ENCODE assay signal across 22 cellular contexts in genomic region chr7:44277391-44277790, GRCh38. TPM values are rescaled to one million over a fixed set of nuclear protein-coding genes. Genes with fewer than 3 reads are reported as not detected.
DNase-seq lines count a peak whose midpoint lies in the region; ATAC-seq and TF ChIP-seq lines count a peak whose summit lies in the region.
"Had no signal": no experiment of that assay in that cellular context is flagged by ENCODE, and none has a peak within 500 bp of the region (broad histone marks: within the 10 kb centered on the region; RNA-seq: fewer than 3 reads in every experiment).

No MANE protein-coding gene starts in this region.

- TF ChIP-seq CTCF in spleen (IDR thresholded peaks at IDR 0.05 in 8 of 11, conservative IDR thresholded peaks at IDR 0.05 in 3 of 11) = no peak

- no peaks in the 10 kb centered on the region for H3K9me3 ChIP-seq in spleen
- H3K9me3 ChIP-seq: BLaER1, Caco-2, testis had no signal

- peaks cover 0 to 13% (median 0%) of the 10 kb centered on the region in 7 donors for H3K27me3 ChIP-seq in spleen (replicated peaks in 1 of 7)
- H3K27me3 ChIP-seq: BLaER1, testis had no signal

- DNase-seq in activated effector memory CD4-positive, alpha-beta T cell treated with anti-CD3 and anti-CD28 coated beads, Interleukin-2, amount 50 U/mL, for 16 hours = peak; percentile 49
- DNase-seq in activated effector memory CD4-positive, alpha-beta T cell treated with Interleukin-2 at 50 U/mL for 16 hours = no peak
- DNase-seq in head of caudate nucleus (peak in 22 of 42 donors; percentile 1 to 43 (median 10)), mesenteric fat pad (ENCODE audit: low spot score) (peak; percentile 72), spleen (peak; percentile 47), LoVo (ENCODE audit: low spot score) (no peak)
- DNase-seq: activated CD4-positive, alpha-beta T cell treated with anti-CD3 and anti-CD28 coated beads for 4 hours; effector CD8-positive, alpha-beta T cell; NCI-H146; NCI-H526 treated with DMSO at 0.1 percent for 48 hours; stimulated activated CD4-positive, alpha-beta T cell treated with anti-CD3 and anti-CD28 coated beads, Interleukin-4, amount 100 ng/mL, for 1 hour; stimulated activated naive B cell treated with anti-CD40 and anti-IgM and Interleukin-4, amounts not matched to agents 10 μg/mL and 1 μg/mL and 100 μg/mL, for 72 hours; testis had no signal

- no peak for TF ChIP-seq POLR2A in spleen (IDR thresholded peaks at IDR 0.05)

- no peaks in the 10 kb centered on the region for H3K4me1 ChIP-seq in spleen
- H3K4me1 ChIP-seq: Caco-2, testis had no signal

- H3K4me3 ChIP-seq in spleen = no peak overlapping the region
- H3K4me3 ChIP-seq: BLaER1, GM23338, lung, testis had no signal

- intact Hi-C loops in head of caudate nucleus (cut with DNase I) = no loop called here
- intact Hi-C loops in spleen (cut with DNase I; ENCODE audit: low total_unique reads) = no loop called here

- H3K36me3 ChIP-seq in spleen = no peaks in the 10 kb centered on the region
- H3K36me3 ChIP-seq: BLaER1 had no signal

- WGBS in spleen, 5 donors = 64 to 83% (median 77%) methylated on average over 11 of the region's 11 CpGs

- H3K27ac ChIP-seq in spleen = no peak overlapping the region
- H3K27ac ChIP-seq: BLaER1, KMS-11, testis had no signal

- ATAC-seq in HG03045 (IDR thresholded peaks at IDR 0.05; ENCODE audit: unreplicated experiment) = no peak
- ATAC-seq in HG02763 (IDR thresholded peaks at IDR 0.05; ENCODE audit: unreplicated experiment) = no peak
- ATAC-seq: esophagus mucosa; stimulated activated naive B cell treated with anti-CD40 and anti-IgM and Interleukin-4, amounts not matched to agents 10 μg/mL and 1 μg/mL and 100 μg/mL, for 72 hours; T-helper 17 cell had no signal

RNA-seq across cellular contexts. Expression of gene CAMK2B, which starts 48.0 kb away (rescaled TPM):
- 1.2 TPM for total RNA-seq in mesenteric fat pad
- 1 to 10 TPM in 1 of 7 donors, under 1 TPM in 4, not detected in 2; 0.20 to 2.9 (median 0.29) TPM for total RNA-seq in spleen
- polyA plus RNA-seq in spleen = 1 to 10 TPM in 1 of 3 donors, under 1 TPM in 2; 0.57 to 1.1 (median 0.65) TPM
- total RNA-seq: Caco-2, GM23338 had no signal
- polyA plus RNA-seq: GM23338 had no signal

Comparison
In these comparisons a context has a peak if more than half of its experiments do, and no peak if none do; other contexts are left out.
1. DNase-seq: peak in activated effector memory CD4-positive, alpha-beta T cell treated with anti-CD3 and anti-CD28 coated beads, Interleukin-2, amount 50 U/mL, for 16 hours (single experiment), head of caudate nucleus (22 of 42), mesenteric fat pad (single experiment) and spleen (single experiment); none in activated effector memory CD4-positive, alpha-beta T cell treated with Interleukin-2 at 50 U/mL for 16 hours (single experiment) and LoVo (single experiment).